ENCODE assay signal across 8 cellular contexts in the genomic region with DNA sequence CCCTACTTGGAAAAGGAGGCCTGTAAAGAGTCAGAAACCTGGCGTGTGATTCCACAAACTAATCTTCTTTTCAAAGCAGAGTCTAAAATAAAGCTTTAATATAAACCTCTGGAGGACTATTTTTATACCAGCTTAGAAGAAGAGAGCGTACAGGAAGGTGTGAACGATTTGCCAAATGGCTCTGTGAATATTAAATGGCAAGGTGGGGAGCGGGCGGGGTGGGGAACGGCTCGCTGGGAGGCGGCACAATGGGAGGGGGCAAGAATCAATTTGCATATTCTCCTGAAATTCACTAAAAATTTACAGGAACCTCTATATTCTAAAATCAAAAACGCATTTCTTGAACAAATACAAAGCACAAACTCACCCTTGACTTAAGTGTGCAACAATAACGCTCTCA. TPM values are rescaled to one million over a fixed set of nuclear protein-coding genes. Genes with fewer than 3 reads are reported as not detected.
DNase-seq lines count a peak whose midpoint lies in the region; ATAC-seq, FAIRE-seq and TF ChIP-seq lines count a peak whose summit lies in the region.

No MANE protein-coding gene starts in this region.

- no peak for TF ChIP-seq POLR2A in H54 (IDR thresholded peaks at IDR 0.05; ENCODE audit: low read depth, low read length)

- no peak for ATAC-seq in right cardiac atrium

- H3K4me3 ChIP-seq in WI38 (ENCODE audit: low read depth, low read length) (peak overlapping the region; percentile 73), right cardiac atrium (ENCODE audit: low read length) (peak overlapping the region; percentile 54), skin epidermis (peak overlapping the region; percentile 47 to 85 (median 78))

- FAIRE-seq in H54 (lab: Jason Lieb, UNC), result peak; percentile 53

- DNase-seq in H54 (ENCODE audit: insufficient read length, low spot score) (no peak), right cardiac atrium (no peak), amygdala (lab: John Stamatoyannopoulos, UW) (no peak), caudate nucleus (lab: John Stamatoyannopoulos, UW) (no peak)
- no peak for DNase-seq in stimulated activated CD4-positive, alpha-beta T cell treated with anti-CD3 and anti-CD28 coated beads, Interleukin-12 subunit alpha, Interleukin-12 subunit beta, amount 100 ng/mL, for 4 hours
- no peak for DNase-seq in activated naive CD4-positive, alpha-beta T cell treated with Interleukin-2 at 50 U/mL for 16 hours

- H3K27ac ChIP-seq in right cardiac atrium (ENCODE audit: low read length) (no peak overlapping the region), skin epidermis (peak overlapping the region in 4 of 21 experiments; percentile 47 to 83 (median 66)), caudate nucleus (ENCODE audit: low read depth, low read length) (no peak overlapping the region)

- H3K27me3 ChIP-seq in right cardiac atrium (ENCODE audit: control insufficient read depth, insufficient read depth), result no peaks in the 10 kb centered on the region

- intact Hi-C loops in right cardiac atrium (cut with DNase I), result loop anchor here in 1 of 4 donors (10.0 kb wide), 1 partner anchor 80 kb away; the partner anchor contains the start of gene PSMC4

- no peak for TF ChIP-seq CTCF in WI38 (IDR thresholded peaks at IDR 0.05; ENCODE audit: low read depth, low read length)

- peaks cover 2% of the 10 kb centered on the region for H3K4me1 ChIP-seq in right cardiac atrium (ENCODE audit: control insufficient read depth, insufficient read depth, low read length)

- 45% methylated on average over 10 of the region's 10 CpGs for WGBS in right cardiac atrium

- H3K9me3 ChIP-seq in right cardiac atrium (ENCODE audit: control insufficient read depth, low read length), result no peaks in the 10 kb centered on the region

RNA-seq across cellular contexts. Expression of gene ZNF780B, which starts 1.0 kb away (rescaled TPM):
- 10 to 100 TPM; 29.5 to 35.2 (median 30.9) TPM for total RNA-seq in right cardiac atrium
- polyA plus RNA-seq in right cardiac atrium, result 15.3 TPM

RNA-seq across cellular contexts. Expression of gene ZNF780A, which starts 35.7 kb away (rescaled TPM):
- total RNA-seq in right cardiac atrium, result 10 to 100 TPM; 12.1 to 18.5 (median 13.8) TPM
- 10.2 TPM for polyA plus RNA-seq in right cardiac atrium

RNA-seq across cellular contexts. Expression of gene ZNF546, which starts 58.2 kb away (rescaled TPM):
- 10 to 100 TPM in 1 of 4 donors, 1 to 10 TPM in 3; 5.8 to 10.8 (median 9.0) TPM for total RNA-seq in right cardiac atrium
- 4.4 TPM for polyA plus RNA-seq in right cardiac atrium
